ENCODE assay signal across 8 cellular contexts in the genomic region with DNA sequence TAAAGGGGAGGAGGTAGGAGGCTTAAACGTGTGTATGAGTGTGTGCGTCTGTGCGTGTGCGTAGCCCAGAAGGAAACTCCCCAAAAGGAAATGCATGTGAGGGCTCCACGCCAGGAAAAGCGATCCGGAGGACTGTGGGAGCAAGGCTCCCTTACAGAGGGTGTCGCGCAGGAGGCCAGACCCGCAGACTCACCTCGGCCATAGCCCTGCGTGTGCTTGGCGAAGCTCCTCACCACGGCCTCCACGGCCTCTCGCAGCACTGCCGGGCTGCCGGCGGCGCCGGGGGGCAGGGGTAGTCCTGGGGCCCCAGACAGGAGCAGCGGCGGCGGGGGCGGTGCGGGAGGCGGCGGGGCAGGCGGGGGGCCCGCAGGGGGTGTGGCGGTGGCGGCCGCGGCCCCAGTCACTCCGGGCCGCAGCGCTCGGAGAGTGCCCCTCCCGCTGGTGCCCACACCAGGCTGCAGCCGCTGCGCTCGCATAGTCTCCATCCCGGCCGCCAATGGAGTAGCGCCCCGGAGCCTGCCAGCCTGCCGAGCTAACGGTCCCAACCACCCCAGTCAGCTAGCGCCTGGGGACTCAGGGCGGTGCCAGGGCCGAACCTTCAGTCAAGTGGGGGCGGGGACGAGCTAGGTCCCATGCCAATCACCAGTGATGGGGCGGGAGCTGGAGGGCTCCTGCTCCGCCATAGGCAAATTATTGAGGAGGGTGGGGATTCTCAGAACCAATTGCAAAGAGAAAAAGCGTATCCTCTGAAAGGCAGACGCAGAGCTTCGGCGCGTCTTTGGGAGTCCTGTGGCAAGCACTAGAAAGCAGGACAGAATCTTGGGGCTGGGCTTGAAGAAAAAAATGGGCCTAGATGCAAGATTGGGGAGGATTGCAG. TPM values are rescaled to one million over a fixed set of nuclear protein-coding genes. Genes with fewer than 3 reads are reported as not detected.
DNase-seq lines count a peak whose midpoint lies in the region; ATAC-seq and TF ChIP-seq lines count a peak whose summit lies in the region.

A gene (minus strand): TSS at position 575 of the 877 bp plus-strand sequence. CDS start 90 bp downstream, at position 485.

- H3K27ac ChIP-seq in duodenal mucosa (ENCODE audit: low read depth, low read length) (peak within 1 kb of the TSS; percentile 64), right lobe of liver (peak within 1 kb of the TSS; percentile 78 to 97 (median 91))

- peak within 1 kb of the TSS; percentile 52 to 53 for H3K9ac ChIP-seq in duodenal mucosa (ENCODE audit: low read depth in 1 of 2, low read length in 2 of 2)

- H3K36me3 ChIP-seq in duodenal mucosa (ENCODE audit: control insufficient read depth in 1 of 2, insufficient read depth in 2 of 2, low read length in 2 of 2) (no peaks in the 10 kb centered on the region), right lobe of liver (no peaks in the 10 kb centered on the region)

- TF ChIP-seq CTCF in right lobe of liver (IDR thresholded peaks at IDR 0.05), result no peak

- peaks cover 7% of the 10 kb centered on the region for H3K36me3 Mint-ChIP-seq in activated CD4-positive, alpha-beta memory T cell treated with anti-CD3 and anti-CD28 coated beads for 36 hours

- ATAC-seq in GM19438 (IDR thresholded peaks at IDR 0.05; ENCODE audit: low read depth, unreplicated experiment), result peak; percentile 84
- ATAC-seq in HG03575 (IDR thresholded peaks at IDR 0.05; ENCODE audit: extremely low read depth, insufficient number of reproducible peaks, low FRiP score, unreplicated experiment), result peak; percentile 66
- peak; percentile 84 to 92 (median 88) for ATAC-seq in right lobe of liver

- H3K27me3 Mint-ChIP-seq in activated CD4-positive, alpha-beta memory T cell treated with anti-CD3 and anti-CD28 coated beads for 36 hours, result no peaks in the 10 kb centered on the region

- no peaks in the 10 kb centered on the region for H3K9me3 Mint-ChIP-seq in activated CD4-positive, alpha-beta memory T cell treated with anti-CD3 and anti-CD28 coated beads for 36 hours

- H3K27me3 ChIP-seq in duodenal mucosa (ENCODE audit: control insufficient read depth in 1 of 2, insufficient read depth in 2 of 2, low read length in 2 of 2), result peaks cover 20 to 31% of the 10 kb centered on the region in 2 donors
- H3K27me3 ChIP-seq in right lobe of liver, result no peaks in the 10 kb centered on the region

- TF ChIP-seq POLR2A in right lobe of liver (IDR thresholded peaks at IDR 0.05), result peak; percentile 84

- CTCF ChIA-PET in activated CD4-positive, alpha-beta memory T cell treated with anti-CD3 and anti-CD28 coated beads for 36 hours (lab: Charles Lee), result interaction anchor here (0.7 to 3.1 kb wide), 13 partner anchors 11 to 112 kb away, joined by 3 to 29 read pairs (median 6); a partner anchor contains a TSS

- 0% methylated on average over 17 of the region's 60 CpGs for WGBS in right lobe of liver (ENCODE audit: insufficient coverage, low coverage, low lambda C conversion rate, missing lambda C conversion rate)

- peak within 1 kb of the TSS; percentile 79 for H3K27ac Mint-ChIP-seq in activated CD4-positive, alpha-beta memory T cell treated with anti-CD3 and anti-CD28 coated beads for 36 hours

- H3K4me1 Mint-ChIP-seq in activated CD4-positive, alpha-beta memory T cell treated with anti-CD3 and anti-CD28 coated beads for 36 hours (ENCODE audit: low read depth), result peaks cover 57% of the 10 kb centered on the region

- peak within 1 kb of the TSS; percentile 87 for H3K4me3 Mint-ChIP-seq in activated CD4-positive, alpha-beta memory T cell treated with anti-CD3 and anti-CD28 coated beads for 36 hours

- DNase-seq in CD1c-positive myeloid dendritic cell (ENCODE audit: extremely low spot score), result peak; percentile 98
- DNase-seq in NCI-H82 treated with DMSO at 0.1 percent for 48 hours (lab: John Stamatoyannopoulos, UW; ENCODE audit: unreplicated experiment), result peak; percentile 96
- DNase-seq in activated CD4-positive, alpha-beta memory T cell treated with anti-CD3 and anti-CD28 coated beads for 36 hours, result peak; percentile 97
- peak; percentile 97 to 98 (median 98) for DNase-seq in right lobe of liver
- peak; percentile 89 to 93 for DNase-seq in stimulated activated CD4-positive, alpha-beta T cell treated with anti-CD3 and anti-CD28 coated beads, Interleukin-4, amount 100 ng/mL, for 4 hours

- H3K9me3 ChIP-seq in duodenal mucosa (ENCODE audit: control insufficient read depth in 1 of 2, low read length in 2 of 2), result no peaks in the 10 kb centered on the region
- no peaks in the 10 kb centered on the region for H3K9me3 ChIP-seq in right lobe of liver

- POLR2A ChIA-PET in activated CD4-positive, alpha-beta memory T cell treated with anti-CD3 and anti-CD28 coated beads for 36 hours (lab: Charles Lee), result interaction anchor here (0.9 to 3.6 kb wide), 9 partner anchors 21 to 99 kb away, joined by 3 to 46 read pairs (median 9); a partner anchor contains a TSS

- intact Hi-C loops in activated CD4-positive, alpha-beta memory T cell treated with anti-CD3 and anti-CD28 coated beads for 36 hours (cut with micrococcal nuclease), result loop anchor here (1.0 to 5.0 kb wide), 5 partner anchors 31 to 130 kb away; a partner anchor contains a TSS
- intact Hi-C loops in right lobe of liver (cut with DNase I), result no loop called here

- H3K4me1 ChIP-seq in duodenal mucosa (ENCODE audit: control insufficient read depth in 1 of 2, insufficient read depth in 2 of 2, low read length in 2 of 2) (peaks cover 32 to 60% of the 10 kb centered on the region in 2 donors), right lobe of liver (peaks cover 0 to 52% (median 18%) of the 10 kb centered on the region in 4 donors)

- H3K4me3 ChIP-seq in duodenal mucosa (ENCODE audit: low read depth in 1 of 2, low read length in 2 of 2), result peak within 1 kb of the TSS; percentile 62 to 67
- peak within 1 kb of the TSS; percentile 65 to 93 (median 65) for H3K4me3 ChIP-seq in right lobe of liver

RNA-seq across cellular contexts. Expression of the gene that starts here (rescaled TPM):
- 10 to 100 TPM; 46.6 to 47.8 TPM for total RNA-seq in activated CD4-positive, alpha-beta memory T cell treated with anti-CD3 and anti-CD28 coated beads for 36 hours
- 10 to 100 TPM; 10.6 to 11.9 (median 11.0) TPM for total RNA-seq in right lobe of liver

Comparison
In these comparisons a context has a peak if more than half of its experiments do, and no peak if none do; other contexts are left out.
1. Peak in every context shown above with its lines: DNase-seq, ATAC-seq, H3K4me3 ChIP-seq and H3K27ac ChIP-seq.